In genomic region chr16:47461598-47462266, GRCh38 we compare ENCODE assay signal across 1 cellular context.
TF ChIP-seq lines count a peak whose summit lies in the region.

No MANE protein-coding gene starts in this region.

TF ChIP-seq in K562, 482 proteins besides CTCF, POLR2A, EP300 and RAD21 (continued from another document and continues in another):
- TF ChIP-seq BRF2 (IDR thresholded peaks at IDR 0.05; ENCODE audit: borderline replicate concordance, insufficient read depth, insufficient read length), result no peak
- TF ChIP-seq DDX20 (tag; IDR thresholded peaks at IDR 0.05; ENCODE audit: low read depth), result no peak
- no peak for TF ChIP-seq NUFIP1 (IDR thresholded peaks at IDR 0.05; ENCODE audit: partially characterized antibody)
- no peak for TF ChIP-seq ZNF57 (CRISPR knock-in tag; IDR thresholded peaks at IDR 0.05)
- TF ChIP-seq HDAC3 (IDR thresholded peaks at IDR 0.05; ENCODE audit: borderline replicate concordance, partially characterized antibody), result peak; percentile 47
- no peak for TF ChIP-seq ZBTB40 (IDR thresholded peaks at IDR 0.05)
- no peak for TF ChIP-seq ZBTB40 (CRISPR knock-in tag; IDR thresholded peaks at IDR 0.05)
- TF ChIP-seq CXXC5 (CRISPR knock-in tag; IDR thresholded peaks at IDR 0.05), result peak; percentile 42; the same call in 1 of the 2 replicates
- TF ChIP-seq ZNF561 (CRISPR knock-in tag; conservative IDR thresholded peaks at IDR 0.05), result no peak
- TF ChIP-seq HLTF (IDR thresholded peaks at IDR 0.05), result no peak
- TF ChIP-seq PHB2 (IDR thresholded peaks at IDR 0.05; ENCODE audit: low read depth), result no peak
- no peak for TF ChIP-seq ZBTB33 (CRISPR knock-in tag; IDR thresholded peaks at IDR 0.05)
- TF ChIP-seq SIRT6 (IDR thresholded peaks at IDR 0.05; ENCODE audit: low read depth, low read length), result no peak
- TF ChIP-seq ZNF512 (tag; IDR thresholded peaks at IDR 0.05), result no peak
- TF ChIP-seq ARID4B (CRISPR knock-in tag; IDR thresholded peaks at IDR 0.05), result no peak; the same call in 1 of the 2 replicates
- no peak for TF ChIP-seq HOMEZ (CRISPR knock-in tag; IDR thresholded peaks at IDR 0.05)
- TF ChIP-seq NR3C1 (CRISPR knock-in tag; IDR thresholded peaks at IDR 0.05), result no peak
- no peak for TF ChIP-seq GMEB1 (CRISPR knock-in tag; IDR thresholded peaks at IDR 0.05)
- no peak for TF ChIP-seq RFX5 (IDR thresholded peaks at IDR 0.05; ENCODE audit: low read depth, low read length)
- no peak for TF ChIP-seq ZKSCAN8 (CRISPR knock-in tag; IDR thresholded peaks at IDR 0.05)
- peak; percentile 40 for TF ChIP-seq NR2C1 (IDR thresholded peaks at IDR 0.05)
- TF ChIP-seq NR2C1 (tag; IDR thresholded peaks at IDR 0.05), result no peak
- TF ChIP-seq ETV6 (IDR thresholded peaks at IDR 0.05; ENCODE audit: borderline replicate concordance in 1 of 2, low read depth in 2 of 2, low read length in 1 of 2), result 0 out of 4 replicates have a peak, but pooled peaks of 1 of the 2 experiments have one; percentile 13
- no peak for TF ChIP-seq ETV6 (CRISPR knock-in tag; IDR thresholded peaks at IDR 0.05; ENCODE audit: borderline replicate concordance)
- TF ChIP-seq STAT5A (IDR thresholded peaks at IDR 0.05; ENCODE audit: borderline replicate concordance, low read length), result no peak
- peak in 1 of 2 experiments; percentile 16; a peak in 1 of 4 replicates for TF ChIP-seq SIN3A (IDR thresholded peaks at IDR 0.05; ENCODE audit: borderline replicate concordance in 2 of 2, control insufficient read depth in 1 of 2, low read depth in 2 of 2, low read length in 2 of 2)
- peak; percentile 32; the same call in 1 of the 2 replicates for TF ChIP-seq ZC3H4 (CRISPR knock-in tag; IDR thresholded peaks at IDR 0.05; ENCODE audit: borderline replicate concordance)
- TF ChIP-seq CREB3L1 (IDR thresholded peaks at IDR 0.05; ENCODE audit: borderline replicate concordance, low read depth), result 0 out of 2 replicates have a peak, but pooled peaks have one; percentile 52
- TF ChIP-seq IRF2 (CRISPR knock-in tag; IDR thresholded peaks at IDR 0.05), result no peak
- no peak for TF ChIP-seq KAT2B (IDR thresholded peaks at IDR 0.05; ENCODE audit: low read depth, low read length)
- no peak for TF ChIP-seq ZNF449 (CRISPR knock-in tag; IDR thresholded peaks at IDR 0.05)
